14 cellular contexts compared by ENCODE assay signal in genomic region chr1:197572169-197572568, GRCh38.
DNase-seq lines count a peak whose midpoint lies in the region; ATAC-seq and TF ChIP-seq lines count a peak whose summit lies in the region.
"Had no signal": no experiment of that assay in that cellular context is flagged by ENCODE, and none has a peak within 500 bp of the region (broad histone marks: within the 10 kb centered on the region; RNA-seq: fewer than 3 reads in every experiment).

No MANE protein-coding gene starts in this region.

- H3K9me3 Mint-ChIP-seq in chondrocyte (ENCODE audit: low read depth) = peaks cover 27% of the 10 kb centered on the region

- H3K36me3 Mint-ChIP-seq in chondrocyte (ENCODE audit: low read depth) = peaks cover 32% of the 10 kb centered on the region

- TF ChIP-seq CTCF in chondrocyte (IDR thresholded peaks at IDR 0.05) = no peak

- intact Hi-C loops in posterior vena cava (cut with DNase I) = no loop called here

- peaks cover under 1% of the 10 kb centered on the region for H3K4me1 Mint-ChIP-seq in chondrocyte (ENCODE audit: low read depth)

- peak; percentile 51 for DNase-seq in NCI-H2227 treated with DMSO at 0.1 percent for 48 hours (lab: John Stamatoyannopoulos, UW)
- DNase-seq in chondrocyte (ENCODE audit: low spot score) = peak; percentile 55
- peak; percentile 54 for DNase-seq in posterior vena cava (ENCODE audit: low spot score)
- DNase-seq in GM19240 (ENCODE audit: insufficient read length, low spot score) = no peak
- DNase-seq: C1 segment of cervical spinal cord; Calu3; CD4-positive, alpha-beta memory T cell; COR-L47; DMS79 treated with DMSO at 0.1 percent for 48 hours; GF-D8; GOT3; HFFc6 had no signal

- H3K4me3 Mint-ChIP-seq in chondrocyte (ENCODE audit: unreplicated experiment) = no peak overlapping the region
- H3K4me3 Mint-ChIP-seq: CD4-positive, alpha-beta memory T cell; HFFc6 had no signal

- no peaks in the 10 kb centered on the region for H3K27me3 Mint-ChIP-seq in chondrocyte (ENCODE audit: low read depth)
- H3K27me3 Mint-ChIP-seq: CD4-positive, alpha-beta memory T cell had no signal

- no peak overlapping the region for H3K27ac Mint-ChIP-seq in chondrocyte (ENCODE audit: unreplicated experiment)
- H3K27ac Mint-ChIP-seq: CD4-positive, alpha-beta memory T cell; HFFc6 had no signal

- ATAC-seq in HG02970 (IDR thresholded peaks at IDR 0.05; ENCODE audit: low FRiP score, unreplicated experiment) (no peak), GM21528 (IDR thresholded peaks at IDR 0.05; ENCODE audit: low FRiP score, unreplicated experiment) (no peak)
